8 cellular contexts compared by ENCODE assay signal in genomic region chr14:33432407-33433023, GRCh38.
DNase-seq lines count a peak whose midpoint lies in the region; ATAC-seq, FAIRE-seq and TF ChIP-seq lines count a peak whose summit lies in the region.

No MANE protein-coding gene starts in this region.

- H2BK120ac ChIP-seq in mesendoderm (ENCODE audit: low read depth, low read length), result no peak overlapping the region

- WGBS in SK-N-SH (ENCODE audit: low lambda C conversion rate), result 41% methylated on average over 3 of the region's 3 CpGs
- WGBS in hepatocyte (ENCODE audit: low lambda C conversion rate, missing lambda C conversion rate), result 61% methylated on average over 3 of the region's 3 CpGs
- WGBS in mesendoderm (ENCODE audit: extremely low coverage, insufficient coverage, low lambda C conversion rate), result no CpG with 5 or more reads among the region's 3 CpGs

- no peak for FAIRE-seq in H54 (lab: Jason Lieb, UNC)

- H3K9me3 ChIP-seq in BE2C (no peaks in the 10 kb centered on the region), Karpas-422 (ENCODE audit: low read length) (no peaks in the 10 kb centered on the region), SK-N-SH (no peaks in the 10 kb centered on the region), hepatocyte (ENCODE audit: low read depth) (no peaks in the 10 kb centered on the region)

- H2AK5ac ChIP-seq in mesendoderm (ENCODE audit: low read length), result no peak overlapping the region

- TF ChIP-seq RAD21 in SK-N-SH (IDR thresholded peaks at IDR 0.05; ENCODE audit: low read length), result peak; percentile 80

- H3K4me2 ChIP-seq in Karpas-422 (ENCODE audit: low read depth, low read length, poor library complexity, severe bottlenecking) (no peak overlapping the region), SK-N-SH (no peak overlapping the region), hepatocyte (no peak overlapping the region), mesendoderm (ENCODE audit: low read length) (no peak overlapping the region)

- H3K9ac ChIP-seq in Karpas-422 (ENCODE audit: low read length), result no peak overlapping the region
- no peak overlapping the region for H3K9ac ChIP-seq in SK-N-SH
- H3K9ac ChIP-seq in mesendoderm (ENCODE audit: low read length), result no peak overlapping the region

- no peak for TF ChIP-seq EP300 in SK-N-SH (IDR thresholded peaks at IDR 0.05; ENCODE audit: borderline replicate concordance in 1 of 2, low read depth in 1 of 2, low read length in 1 of 2)

- no peaks in the 10 kb centered on the region for H3K36me3 ChIP-seq in BE2C
- no peaks in the 10 kb centered on the region for H3K36me3 ChIP-seq in Karpas-422 (ENCODE audit: insufficient read depth, low read length)
- no peaks in the 10 kb centered on the region for H3K36me3 ChIP-seq in SK-N-SH (replicated peaks in 1 of 2; ENCODE audit: control insufficient read depth in 1 of 2, insufficient read depth in 2 of 2, low read length in 1 of 2)
- no peaks in the 10 kb centered on the region for H3K36me3 ChIP-seq in hepatocyte (replicated peaks; ENCODE audit: insufficient read depth, low read depth)
- H3K36me3 ChIP-seq in mesendoderm (ENCODE audit: control insufficient read depth, insufficient read depth, low read length), result no peaks in the 10 kb centered on the region

- no peaks in the 10 kb centered on the region for H3F3A ChIP-seq in SK-N-SH (replicated peaks; ENCODE audit: insufficient read depth)

- H3K4me1 ChIP-seq in BE2C, result peaks cover 8% of the 10 kb centered on the region; the same call in 1 of the 2 replicates
- no peaks in the 10 kb centered on the region for H3K4me1 ChIP-seq in Karpas-422 (ENCODE audit: low read length)
- peaks cover 0 to 7% of the 10 kb centered on the region in 2 experiments; a peak in 3 of 4 replicates for H3K4me1 ChIP-seq in SK-N-SH (ENCODE audit: control insufficient read depth in 1 of 2, insufficient read depth in 2 of 2, low read depth in 1 of 2, low read length in 1 of 2)
- H3K4me1 ChIP-seq in hepatocyte (ENCODE audit: insufficient read depth), result no peaks in the 10 kb centered on the region
- H3K4me1 ChIP-seq in mesendoderm (ENCODE audit: control insufficient read depth, low read depth, low read length), result no peaks in the 10 kb centered on the region

- ATAC-seq in HG03039 (IDR thresholded peaks at IDR 0.05; ENCODE audit: unreplicated experiment) (no peak), HG03520 (IDR thresholded peaks at IDR 0.05; ENCODE audit: unreplicated experiment) (no peak)

- no peak overlapping the region for H3K18ac ChIP-seq in mesendoderm (ENCODE audit: low read length)

- H2BK5ac ChIP-seq in mesendoderm (ENCODE audit: low read length), result no peak overlapping the region

- H3K4me3 ChIP-seq in BE2C (ENCODE audit: low read depth, low read length) (no peak overlapping the region), Karpas-422 (ENCODE audit: low read length) (no peak overlapping the region), SK-N-SH (ENCODE audit: low read depth in 2 of 2, low read length in 1 of 2) (no peak overlapping the region), hepatocyte (no peak overlapping the region), mesendoderm (ENCODE audit: low read length) (no peak overlapping the region)

- H3K23ac ChIP-seq in mesendoderm (ENCODE audit: low read length), result no peak overlapping the region

- POLR2A ChIA-PET in SK-N-SH (lab: Yijun Ruan, JAX), result no interaction called here

- no peak overlapping the region for H3K56ac ChIP-seq in mesendoderm (ENCODE audit: low read length)

- H2AFZ ChIP-seq in Karpas-422 (ENCODE audit: low read length), result no peak overlapping the region
- H2AFZ ChIP-seq in SK-N-SH (ENCODE audit: low read depth), result no peak overlapping the region
- no peak overlapping the region for H2AFZ ChIP-seq in hepatocyte

- H3K27ac ChIP-seq in Karpas-422 (ENCODE audit: low read length), result no peak overlapping the region
- H3K27ac ChIP-seq in SK-N-SH (ENCODE audit: low read depth in 2 of 2, low read length in 1 of 2), result no peak overlapping the region
- H3K27ac ChIP-seq in hepatocyte, result no peak overlapping the region
- H3K27ac ChIP-seq in mesendoderm (ENCODE audit: low read depth, low read length), result no peak overlapping the region

- no peaks in the 10 kb centered on the region for H3K27me3 ChIP-seq in BE2C
- no peaks in the 10 kb centered on the region for H3K27me3 ChIP-seq in Karpas-422 (ENCODE audit: low read length)
- H3K27me3 ChIP-seq in SK-N-SH (ENCODE audit: insufficient read depth), result no peaks in the 10 kb centered on the region
- no peaks in the 10 kb centered on the region for H3K27me3 ChIP-seq in hepatocyte
- no peaks in the 10 kb centered on the region for H3K27me3 ChIP-seq in mesendoderm (ENCODE audit: insufficient read depth, low read length, poor library complexity)

- no peaks in the 10 kb centered on the region for H3K79me1 ChIP-seq in mesendoderm (ENCODE audit: low read length)

- H3K4ac ChIP-seq in mesendoderm (ENCODE audit: low read depth, low read length), result no peak overlapping the region

- H3K9me2 ChIP-seq in Karpas-422 (replicated peaks; ENCODE audit: insufficient read depth, low read length) (no peaks in the 10 kb centered on the region), SK-N-SH (no peaks in the 10 kb centered on the region), hepatocyte (replicated peaks; ENCODE audit: insufficient read depth) (no peaks in the 10 kb centered on the region)

- no peaks in the 10 kb centered on the region for H3K79me2 ChIP-seq in Karpas-422 (ENCODE audit: low read length)
- H3K79me2 ChIP-seq in SK-N-SH (ENCODE audit: insufficient read depth), result no peaks in the 10 kb centered on the region
- H3K79me2 ChIP-seq in hepatocyte, result no peaks in the 10 kb centered on the region
- no peaks in the 10 kb centered on the region for H3K79me2 ChIP-seq in mesendoderm (ENCODE audit: control insufficient read depth, insufficient read depth, low read length)

- no peak overlapping the region for H4K8ac ChIP-seq in mesendoderm (ENCODE audit: low read depth, low read length)

- no peak overlapping the region for H2BK15ac ChIP-seq in mesendoderm (replicated peaks; ENCODE audit: low read depth)

- no peak for TF ChIP-seq POLR2A in H54 (IDR thresholded peaks at IDR 0.05; ENCODE audit: low read depth, low read length)

- CTCF ChIA-PET in SK-N-SH (lab: Yijun Ruan, JAX), result interaction anchor here (0.6 to 3.1 kb wide), 16 partner anchors 12 to 857 kb away, joined by 3 to 13 read pairs (median 3); no protein-coding TSS in a partner anchor

- TF ChIP-seq CTCF in BE2C (IDR thresholded peaks at IDR 0.05; ENCODE audit: low read depth, low read length) (peak; percentile 74), SK-N-SH (IDR thresholded peaks at IDR 0.05) (peak; percentile 77), hepatocyte (IDR thresholded peaks at IDR 0.05; ENCODE audit: poor library complexity) (peak; percentile 69)

- H4K5ac ChIP-seq in mesendoderm (ENCODE audit: low read length), result no peak overlapping the region

- DNase-seq in BE2C (peak; percentile 39), Karpas-422 (peak; percentile 81), SK-N-SH (no peak), hepatocyte (ENCODE audit: low spot score) (peak; percentile 30), mesendoderm (no peak), H54 (ENCODE audit: insufficient read length, low spot score) (no peak)

- no peaks in the 10 kb centered on the region for H4K20me1 ChIP-seq in Karpas-422 (ENCODE audit: insufficient read depth, low read depth, low read length)
- no peaks in the 10 kb centered on the region for H4K20me1 ChIP-seq in SK-N-SH (ENCODE audit: insufficient read depth)
- no peaks in the 10 kb centered on the region for H4K20me1 ChIP-seq in hepatocyte (ENCODE audit: insufficient read depth, poor library complexity, severe bottlenecking)

TF ChIP-seq in SK-N-SH, 30 proteins besides CTCF, POLR2A, EP300 and RAD21:
- TF ChIP-seq REST (IDR thresholded peaks at IDR 0.05; ENCODE audit: low read depth, low read length) (peak; percentile 66; the same call in 1 of the 2 replicates), YY1 (IDR thresholded peaks at IDR 0.05; ENCODE audit: low read depth) (no peak), SMC3 (IDR thresholded peaks at IDR 0.05; ENCODE audit: low read depth, low read length) (peak; percentile 65)

Comparison
In these comparisons a context has a peak if more than half of its experiments do, and no peak if none do; other contexts are left out.
1. DNase-seq: peak in BE2C (single experiment), Karpas-422 (single experiment) and hepatocyte (single experiment); none in SK-N-SH (single experiment), mesendoderm (single experiment) and H54 (single experiment).
2. Peak in every context shown above with its lines, with median percentiles within 50 percentile points of each other: CTCF ChIP-seq.